In genomic region chr16:3085868-3086595, GRCh38 we compare ENCODE assay signal across 2 cellular contexts.
TF ChIP-seq lines count a peak whose summit lies in the region.

No MANE protein-coding gene starts in this region.

TF ChIP-seq in WTC11, 78 proteins besides CTCF, POLR2A, EP300 and RAD21:
- no peak for TF ChIP-seq ATF2 (CRISPR knock-in tag; IDR thresholded peaks at IDR 0.05; ENCODE audit: borderline replicate concordance, low read depth)
- no peak for TF ChIP-seq ZNF232 (CRISPR knock-in tag; IDR thresholded peaks at IDR 0.05)
- TF ChIP-seq TP53 (CRISPR knock-in tag; IDR thresholded peaks at IDR 0.05): no peak
- no peak for TF ChIP-seq JUN (CRISPR knock-in tag; IDR thresholded peaks at IDR 0.05)
- TF ChIP-seq GTF2I (CRISPR knock-in tag; conservative IDR thresholded peaks at IDR 0.05): no peak
- TF ChIP-seq ZNF671 (CRISPR knock-in tag; IDR thresholded peaks at IDR 0.05): no peak
- TF ChIP-seq MXD4 (CRISPR knock-in tag; IDR thresholded peaks at IDR 0.05; ENCODE audit: borderline replicate concordance): no peak
- TF ChIP-seq PREB (CRISPR knock-in tag; IDR thresholded peaks at IDR 0.05; ENCODE audit: borderline replicate concordance): no peak
- no peak for TF ChIP-seq ZNF512 (CRISPR knock-in tag; IDR thresholded peaks at IDR 0.05; ENCODE audit: borderline replicate concordance)
- TF ChIP-seq IRF2 (CRISPR knock-in tag; IDR thresholded peaks at IDR 0.05; ENCODE audit: borderline replicate concordance, low read depth): no peak
- TF ChIP-seq ZNF425 (CRISPR knock-in tag; conservative IDR thresholded peaks at IDR 0.05): no peak
- no peak for TF ChIP-seq ZNF281 (CRISPR knock-in tag; IDR thresholded peaks at IDR 0.05)
- no peak for TF ChIP-seq ELF4 (CRISPR knock-in tag; IDR thresholded peaks at IDR 0.05; ENCODE audit: low read depth)
- no peak for TF ChIP-seq ZNF219 (CRISPR knock-in tag; IDR thresholded peaks at IDR 0.05; ENCODE audit: borderline replicate concordance)
- no peak for TF ChIP-seq USF1 (CRISPR knock-in tag; IDR thresholded peaks at IDR 0.05)
- no peak for TF ChIP-seq NFE2L1 (CRISPR knock-in tag; IDR thresholded peaks at IDR 0.05)
- no peak for TF ChIP-seq CREB1 (CRISPR knock-in tag; IDR thresholded peaks at IDR 0.05)
- no peak for TF ChIP-seq ESRRA (CRISPR knock-in tag; IDR thresholded peaks at IDR 0.05; ENCODE audit: borderline replicate concordance)
- TF ChIP-seq SP1 (CRISPR knock-in tag; conservative IDR thresholded peaks at IDR 0.05): no peak
- no peak for TF ChIP-seq ETV6 (CRISPR knock-in tag; IDR thresholded peaks at IDR 0.05)
TF ChIP-seq in WTC11: peak in this region for 0.

TF ChIP-seq in liver, 16 proteins besides CTCF, POLR2A, EP300 and RAD21 (continued from another document):
- TF ChIP-seq ZBTB33 (IDR thresholded peaks at IDR 0.05) (no peak), GABPA (IDR thresholded peaks at IDR 0.05 in 1 of 2, conservative IDR thresholded peaks at IDR 0.05 in 1 of 2) (no peak), TAF1 (conservative IDR thresholded peaks at IDR 0.05) (no peak), SP1 (IDR thresholded peaks at IDR 0.05) (no peak), YY1 (IDR thresholded peaks at IDR 0.05) (no peak)
TF ChIP-seq in liver: peak in this region for 0.
